8 cellular contexts compared by ENCODE assay signal in the genomic region with DNA sequence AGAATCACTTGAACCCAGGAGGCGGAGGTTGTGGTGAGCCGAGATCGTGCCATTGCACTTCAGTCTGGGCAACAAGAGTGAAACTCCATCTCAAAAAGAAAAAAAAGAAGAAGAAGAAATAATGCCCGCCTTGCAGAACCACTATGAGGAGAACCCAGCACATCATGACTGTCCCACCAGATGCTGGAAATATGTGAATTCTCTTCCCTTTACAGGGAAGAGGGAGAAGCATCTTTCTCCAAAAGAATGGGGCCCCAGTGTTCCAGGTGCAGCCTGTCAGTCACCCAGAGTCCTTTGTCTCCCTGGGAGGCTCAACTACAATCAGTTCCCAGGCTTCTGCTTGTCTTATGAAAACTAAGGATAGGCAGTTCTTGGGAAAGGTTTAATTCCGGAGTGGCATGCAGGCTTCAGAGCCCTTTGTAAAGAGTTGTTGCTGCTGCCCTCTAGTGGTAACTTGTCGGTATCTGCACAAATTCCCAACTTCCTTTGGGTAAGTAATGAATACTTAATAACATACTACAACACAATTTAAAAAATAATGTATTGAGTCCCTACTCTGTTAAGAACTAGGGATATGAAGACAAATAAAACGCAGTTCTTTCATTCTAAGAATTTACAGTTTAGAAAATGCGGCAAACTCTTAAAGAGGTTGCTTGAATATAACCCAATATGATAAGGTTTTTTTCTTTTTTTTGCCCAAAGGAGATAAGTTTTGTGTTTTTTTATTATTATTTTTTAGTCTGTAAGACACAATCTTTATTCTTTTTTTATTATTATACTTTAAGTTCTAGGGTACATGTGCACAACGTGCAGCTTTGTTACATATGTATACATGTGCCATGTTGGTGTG. TPM values are rescaled to one million over a fixed set of nuclear protein-coding genes. Genes with fewer than 3 reads are reported as not detected.
DNase-seq lines count a peak whose midpoint lies in the region; ATAC-seq, FAIRE-seq and TF ChIP-seq lines count a peak whose summit lies in the region.

No MANE protein-coding gene starts in this region.

- no peak overlapping the region for H3K4me3 ChIP-seq in WERI-Rb-1 (ENCODE audit: low read depth, low read length)

- H3K27me3 ChIP-seq in WERI-Rb-1 (ENCODE audit: insufficient read depth, low read depth, severe bottlenecking) = no peaks in the 10 kb centered on the region

- H3K9me3 ChIP-seq in WERI-Rb-1 (ENCODE audit: severe bottlenecking) = no peaks in the 10 kb centered on the region

- peak; percentile 72 for FAIRE-seq in GM18507 (lab: Jason Lieb, UNC)

- DNase-seq in Ammon's horn (ENCODE audit: low spot score) (peak; percentile 72), GM18507 (ENCODE audit: extremely low spot score, insufficient read length, low read depth) (peak; percentile 35), NCI-H2171 (lab: John Stamatoyannopoulos, UW) (peak; percentile 59), WERI-Rb-1 (peak; percentile 61), medulla oblongata (ENCODE audit: extremely low spot score) (peak; percentile 83), stromal cell of bone marrow (ENCODE audit: low read depth) (peak; percentile 65), omental fat pad (ENCODE audit: low spot score) (no peak)
- DNase-seq in effector CD8-positive, alpha-beta T cell (lab: John Stamatoyannopoulos, UW) = peak; percentile 6

- ATAC-seq in omental fat pad (ENCODE audit: low FRiP score) = no peak

- TF ChIP-seq CTCF in WERI-Rb-1 (IDR thresholded peaks at IDR 0.05; ENCODE audit: low read depth, low read length) (peak; percentile 63), omental fat pad (IDR thresholded peaks at IDR 0.05) (no peak)

- H3K27ac ChIP-seq in WERI-Rb-1 = no peak overlapping the region

- no peaks in the 10 kb centered on the region for H3K36me3 ChIP-seq in WERI-Rb-1

RNA-seq across cellular contexts. Expression of gene TICRR, which starts 18.6 kb away (rescaled TPM):
- total RNA-seq in omental fat pad = under 1 TPM in 3 of 4 donors, not detected in 1; 0.09 to 0.79 (median 0.36) TPM
